In the genomic region with DNA sequence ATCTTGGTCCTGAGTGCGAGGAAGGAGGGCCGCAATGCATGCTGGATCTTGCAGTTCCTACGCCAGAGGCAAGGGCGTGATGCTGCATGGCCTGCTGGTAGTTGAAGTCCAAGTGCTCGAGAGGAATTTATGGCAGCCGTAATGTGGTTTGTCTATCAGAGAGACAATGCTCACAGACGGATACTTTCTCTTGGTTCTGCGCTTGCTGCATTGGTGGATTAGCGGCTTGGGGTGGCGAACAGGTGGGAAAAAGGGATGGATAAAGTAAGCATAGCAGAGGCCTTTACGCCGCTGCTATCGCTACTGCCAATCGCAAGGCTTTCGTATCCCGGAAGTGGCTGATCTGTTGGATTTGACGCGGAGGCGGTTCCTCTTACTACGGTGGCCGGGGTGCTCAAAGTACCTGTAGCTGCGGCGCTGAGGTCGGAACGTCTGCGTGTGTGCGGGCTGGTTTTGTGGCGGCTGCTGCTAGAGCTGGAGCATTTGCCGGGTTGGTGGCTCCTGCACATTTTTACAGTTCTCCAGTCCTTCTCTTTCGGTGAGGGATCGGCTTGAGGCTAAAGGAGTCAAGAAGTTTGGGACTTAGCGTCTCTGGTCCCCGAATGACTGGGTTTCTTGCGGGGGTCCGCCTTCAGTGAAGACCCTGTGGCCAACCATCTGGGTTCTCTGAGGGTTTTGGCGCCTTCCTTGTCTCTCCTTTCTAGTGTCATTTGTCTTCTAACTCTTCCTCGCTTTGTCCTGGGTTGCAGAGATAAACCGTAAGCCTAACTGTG, we compare ENCODE assay signal across 8 cellular contexts. TPM values are rescaled to one million over a fixed set of nuclear protein-coding genes. Genes with fewer than 3 reads are reported as not detected.
A peak's percentile ranks its signal among the peaks of the same experiment; 100 is the strongest.
DNase-seq lines count a peak whose midpoint lies in the region; ATAC-seq and TF ChIP-seq lines count a peak whose summit lies in the region.

A gene with protein sequence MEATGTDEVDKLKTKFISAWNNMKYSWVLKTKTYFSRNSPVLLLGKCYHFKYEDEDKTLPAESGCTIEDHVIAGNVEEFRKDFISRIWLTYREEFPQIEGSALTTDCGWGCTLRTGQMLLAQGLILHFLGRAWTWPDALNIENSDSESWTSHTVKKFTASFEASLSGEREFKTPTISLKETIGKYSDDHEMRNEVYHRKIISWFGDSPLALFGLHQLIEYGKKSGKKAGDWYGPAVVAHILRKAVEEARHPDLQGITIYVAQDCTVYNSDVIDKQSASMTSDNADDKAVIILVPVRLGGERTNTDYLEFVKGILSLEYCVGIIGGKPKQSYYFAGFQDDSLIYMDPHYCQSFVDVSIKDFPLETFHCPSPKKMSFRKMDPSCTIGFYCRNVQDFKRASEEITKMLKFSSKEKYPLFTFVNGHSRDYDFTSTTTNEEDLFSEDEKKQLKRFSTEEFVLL (plus strand): TSS at position 397 of the 773 bp plus-strand sequence. CDS start 19,655 bp downstream, outside the sequence.

- TF ChIP-seq CTCF in OCI-LY1 (IDR thresholded peaks at IDR 0.05; ENCODE audit: low read length) = no peak

- ATAC-seq in GM21526 (IDR thresholded peaks at IDR 0.05; ENCODE audit: low FRiP score, unreplicated experiment) = peak; percentile 95

- H4K20me1 ChIP-seq in OCI-LY1 (ENCODE audit: insufficient read depth, low read length) = no peaks in the 10 kb centered on the region

- no peaks in the 10 kb centered on the region for H3K27me3 ChIP-seq in OCI-LY1 (ENCODE audit: insufficient read depth, low read length)
- H3K27me3 ChIP-seq in mononuclear cell (ENCODE audit: insufficient read depth, low read length) = no peaks in the 10 kb centered on the region

- H3K9me2 ChIP-seq in OCI-LY1 (ENCODE audit: low read depth, low read length) = no peaks in the 10 kb centered on the region

- H3K27ac ChIP-seq in OCI-LY1 (ENCODE audit: low read depth, low read length, poor library complexity, severe bottlenecking) = peak within 1 kb of the TSS; percentile 82
- peak within 1 kb of the TSS; percentile 82 for H3K27ac ChIP-seq in epithelial cell of prostate

- H3F3A ChIP-seq in OCI-LY1 (ENCODE audit: insufficient read depth, low read length) = no peaks in the 10 kb centered on the region

- DNase-seq in DMS 273 (lab: John Stamatoyannopoulos, UW; ENCODE audit: unreplicated experiment) = peak; percentile 98
- DNase-seq in HuH-7 (ENCODE audit: low spot score) = peak; percentile 80
- peak; percentile 89 for DNase-seq in activated CD8-positive, alpha-beta memory T cell treated with anti-CD3 and anti-CD28 coated beads, Interleukin-2, amount 50 U/mL, for 48 hours
- peak; percentile 97 for DNase-seq in epithelial cell of prostate (ENCODE audit: low read depth, low spot score)
- DNase-seq in stimulated activated CD8-positive, alpha-beta memory T cell treated with anti-CD3 and anti-CD28 coated beads, Interleukin-4, amount 100 ng/mL, for 1 hour (ENCODE audit: low read depth in 2 of 2, low spot score in 1 of 2) = peak; percentile 78 to 84

- H3K79me2 ChIP-seq in OCI-LY1 (ENCODE audit: insufficient read depth, low read length) = peaks cover 42% of the 10 kb centered on the region

- H3K9ac ChIP-seq in OCI-LY1 (ENCODE audit: low read length) = peak within 1 kb of the TSS; percentile 94

- H3K4me2 ChIP-seq in OCI-LY1 (ENCODE audit: low read length) = peak within 1 kb of the TSS; percentile 88

- peak within 1 kb of the TSS; percentile 87 for H2AFZ ChIP-seq in OCI-LY1 (ENCODE audit: low read length)

- H3K36me3 ChIP-seq in OCI-LY1 (ENCODE audit: insufficient read depth, low read length) = no peaks in the 10 kb centered on the region

- H3K4me3 ChIP-seq in OCI-LY1 (ENCODE audit: low read depth, low read length, poor library complexity, severe bottlenecking) = peak within 1 kb of the TSS; percentile 87
- H3K4me3 ChIP-seq in mononuclear cell (ENCODE audit: low read length) = peak within 1 kb of the TSS; percentile 94

- H3K9me3 ChIP-seq in OCI-LY1 (ENCODE audit: low read length) (no peaks in the 10 kb centered on the region), mononuclear cell (ENCODE audit: low read depth, low read length) (no peaks in the 10 kb centered on the region)

- H3K4me1 ChIP-seq in OCI-LY1 (ENCODE audit: insufficient read depth, low read length, severe bottlenecking) (peaks cover 30% of the 10 kb centered on the region), mononuclear cell (ENCODE audit: insufficient read depth, low read length) (peaks cover 22% of the 10 kb centered on the region)

RNA-seq across cellular contexts. Expression of the gene that starts here (rescaled TPM):
- total RNA-seq in mononuclear cell = 6.4 TPM

Comparison
In these comparisons a context has a peak if more than half of its experiments do, and no peak if none do; other contexts are left out.
1. Peak in every context shown above with its lines: DNase-seq, ATAC-seq, H3K4me3 ChIP-seq and H3K27ac ChIP-seq.